Comparison of ENCODE assay signal across 1 cellular context in genomic region chr17:18224053-18224427, GRCh38.
TF ChIP-seq lines count a peak whose summit lies in the region.

No MANE protein-coding gene starts in this region.

TF ChIP-seq in IMR-90, 13 proteins besides CTCF, POLR2A, EP300 and RAD21:
- no peak for TF ChIP-seq ELK1 (IDR thresholded peaks at IDR 0.05; ENCODE audit: borderline replicate concordance, low read depth, low read length)
